In genomic region chr17:46976626-46977270, GRCh38 we compare ENCODE assay signal across 1 cellular context.
TF ChIP-seq lines count a peak whose summit lies in the region.

No MANE protein-coding gene starts in this region.

TF ChIP-seq in K562, 482 proteins besides CTCF, POLR2A, EP300 and RAD21 (continues in another document):
- TF ChIP-seq CBFA2T3 (IDR thresholded peaks at IDR 0.05): peak; percentile 65
- no peak for TF ChIP-seq SMARCB1 (IDR thresholded peaks at IDR 0.05; ENCODE audit: insufficient read length, low read depth)
- 0 out of 2 replicates have a peak, but pooled peaks have one; percentile 7 for TF ChIP-seq FOXP1 (CRISPR knock-in tag; IDR thresholded peaks at IDR 0.05)
- no peak for TF ChIP-seq RBM14 (IDR thresholded peaks at IDR 0.05; ENCODE audit: borderline replicate concordance, insufficient read depth, low read depth, low read length)
- TF ChIP-seq ZKSCAN1 (IDR thresholded peaks at IDR 0.05; ENCODE audit: low read depth, low read length): 0 out of 2 replicates have a peak, but pooled peaks have one; percentile 7
- TF ChIP-seq MEF2D (tag; conservative IDR thresholded peaks at IDR 0.05; ENCODE audit: low read depth): no peak
- TF ChIP-seq FOXJ2 (tag; IDR thresholded peaks at IDR 0.05): no peak
- TF ChIP-seq DLX4 (CRISPR knock-in tag; IDR thresholded peaks at IDR 0.05): no peak
- no peak for TF ChIP-seq RB1 (IDR thresholded peaks at IDR 0.05; ENCODE audit: low read depth)
- TF ChIP-seq STAG1 (CRISPR knock-in tag; IDR thresholded peaks at IDR 0.05; ENCODE audit: borderline replicate concordance): no peak; the same call in 1 of the 2 replicates
- no peak; a peak in 1 of 4 replicates for TF ChIP-seq MAZ (CRISPR knock-in tag; conservative IDR thresholded peaks at IDR 0.05 in 1 of 2, IDR thresholded peaks at IDR 0.05 in 1 of 2)
- no peak for TF ChIP-seq SREBF1 (IDR thresholded peaks at IDR 0.05; ENCODE audit: borderline replicate concordance, low read depth, low read length)
- TF ChIP-seq, protein P1, sequence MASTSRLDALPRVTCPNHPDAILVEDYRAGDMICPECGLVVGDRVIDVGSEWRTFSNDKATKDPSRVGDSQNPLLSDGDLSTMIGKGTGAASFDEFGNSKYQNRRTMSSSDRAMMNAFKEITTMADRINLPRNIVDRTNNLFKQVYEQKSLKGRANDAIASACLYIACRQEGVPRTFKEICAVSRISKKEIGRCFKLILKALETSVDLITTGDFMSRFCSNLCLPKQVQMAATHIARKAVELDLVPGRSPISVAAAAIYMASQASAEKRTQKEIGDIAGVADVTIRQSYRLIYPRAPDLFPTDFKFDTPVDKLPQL (IDR thresholded peaks at IDR 0.05; ENCODE audit: extremely low read depth, insufficient read length): no peak
- no peak for TF ChIP-seq RBM15 (IDR thresholded peaks at IDR 0.05; ENCODE audit: insufficient read depth, low read length)
- no peak for TF ChIP-seq ZNF766 (CRISPR knock-in tag; conservative IDR thresholded peaks at IDR 0.05)
- TF ChIP-seq MIER1 (IDR thresholded peaks at IDR 0.05; ENCODE audit: low read depth): no peak
- TF ChIP-seq MAFG (tag; conservative IDR thresholded peaks at IDR 0.05): peak; percentile 84
- TF ChIP-seq L3MBTL2 (IDR thresholded peaks at IDR 0.05): no peak
- no peak for TF ChIP-seq ZNF174 (CRISPR knock-in tag; IDR thresholded peaks at IDR 0.05)
- TF ChIP-seq, protein P2, sequence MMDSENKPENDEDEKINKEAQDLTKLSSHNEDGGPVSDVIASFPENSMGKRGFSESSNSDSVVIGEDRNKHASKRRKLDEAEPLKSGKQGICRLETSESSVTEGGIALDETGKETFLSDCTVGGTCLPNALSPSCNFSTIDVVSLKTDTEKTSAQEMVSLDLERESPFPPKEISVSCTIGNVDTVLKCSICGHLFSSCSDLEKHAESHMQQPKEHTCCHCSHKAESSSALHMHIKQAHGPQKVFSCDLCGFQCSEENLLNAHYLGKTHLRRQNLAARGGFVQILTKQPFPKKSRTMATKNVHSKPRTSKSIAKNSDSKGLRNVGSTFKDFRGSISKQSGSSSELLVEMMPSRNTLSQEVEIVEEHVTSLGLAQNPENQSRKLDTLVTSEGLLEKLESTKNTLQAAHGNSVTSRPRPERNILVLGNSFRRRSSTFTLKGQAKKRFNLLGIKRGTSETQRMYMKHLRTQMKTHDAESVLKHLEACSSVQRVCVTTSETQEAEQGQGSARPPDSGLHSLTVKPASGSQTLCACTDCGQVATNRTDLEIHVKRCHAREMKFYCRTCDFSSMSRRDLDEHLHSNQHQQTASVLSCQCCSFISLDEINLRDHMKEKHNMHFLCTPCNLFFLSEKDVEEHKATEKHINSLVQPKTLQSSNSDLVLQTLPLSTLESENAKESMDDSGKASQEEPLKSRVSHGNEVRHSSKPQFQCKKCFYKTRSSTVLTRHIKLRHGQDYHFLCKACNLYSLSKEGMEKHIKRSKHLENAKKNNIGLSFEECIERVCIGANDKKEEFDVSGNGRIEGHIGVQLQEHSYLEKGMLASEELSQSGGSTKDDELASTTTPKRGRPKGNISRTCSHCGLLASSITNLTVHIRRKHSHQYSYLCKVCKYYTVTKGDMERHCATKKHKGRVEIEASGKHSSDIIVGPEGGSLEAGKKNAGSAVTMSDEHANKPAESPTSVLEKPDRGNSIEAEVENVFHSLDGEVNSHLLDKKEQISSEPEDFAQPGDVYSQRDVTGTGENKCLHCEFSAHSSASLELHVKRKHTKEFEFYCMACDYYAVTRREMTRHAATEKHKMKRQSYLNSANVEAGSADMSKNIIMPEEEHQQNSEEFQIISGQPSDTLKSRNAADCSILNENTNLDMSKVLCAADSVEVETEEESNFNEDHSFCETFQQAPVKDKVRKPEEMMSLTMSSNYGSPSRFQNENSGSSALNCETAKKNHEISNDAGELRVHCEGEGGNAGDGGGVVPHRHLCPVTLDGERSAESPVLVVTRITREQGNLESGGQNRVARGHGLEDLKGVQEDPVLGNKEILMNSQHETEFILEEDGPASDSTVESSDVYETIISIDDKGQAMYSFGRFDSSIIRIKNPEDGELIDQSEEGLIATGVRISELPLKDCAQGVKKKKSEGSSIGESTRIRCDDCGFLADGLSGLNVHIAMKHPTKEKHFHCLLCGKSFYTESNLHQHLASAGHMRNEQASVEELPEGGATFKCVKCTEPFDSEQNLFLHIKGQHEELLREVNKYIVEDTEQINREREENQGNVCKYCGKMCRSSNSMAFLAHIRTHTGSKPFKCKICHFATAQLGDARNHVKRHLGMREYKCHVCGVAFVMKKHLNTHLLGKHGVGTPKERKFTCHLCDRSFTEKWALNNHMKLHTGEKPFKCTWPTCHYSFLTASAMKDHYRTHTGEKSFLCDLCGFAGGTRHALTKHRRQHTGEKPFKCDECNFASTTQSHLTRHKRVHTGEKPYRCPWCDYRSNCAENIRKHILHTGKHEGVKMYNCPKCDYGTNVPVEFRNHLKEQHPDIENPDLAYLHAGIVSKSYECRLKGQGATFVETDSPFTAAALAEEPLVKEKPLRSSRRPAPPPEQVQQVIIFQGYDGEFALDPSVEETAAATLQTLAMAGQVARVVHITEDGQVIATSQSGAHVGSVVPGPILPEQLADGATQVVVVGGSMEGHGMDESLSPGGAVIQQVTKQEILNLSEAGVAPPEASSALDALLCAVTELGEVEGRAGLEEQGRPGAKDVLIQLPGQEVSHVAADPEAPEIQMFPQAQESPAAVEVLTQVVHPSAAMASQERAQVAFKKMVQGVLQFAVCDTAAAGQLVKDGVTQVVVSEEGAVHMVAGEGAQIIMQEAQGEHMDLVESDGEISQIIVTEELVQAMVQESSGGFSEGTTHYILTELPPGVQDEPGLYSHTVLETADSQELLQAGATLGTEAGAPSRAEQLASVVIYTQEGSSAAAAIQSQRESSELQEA (IDR thresholded peaks at IDR 0.05; ENCODE audit: low read depth): no peak
- no peak for TF ChIP-seq GATAD2B (IDR thresholded peaks at IDR 0.05; ENCODE audit: borderline replicate concordance)
- no peak for TF ChIP-seq TBP (optimal IDR thresholded peaks at IDR 0.05; ENCODE audit: low read depth, low read length)
- TF ChIP-seq NFIC (IDR thresholded peaks at IDR 0.05): no peak
- no peak for TF ChIP-seq SIRT6 (IDR thresholded peaks at IDR 0.05; ENCODE audit: low read depth, low read length)
- TF ChIP-seq CBX5 (IDR thresholded peaks at IDR 0.05; ENCODE audit: borderline replicate concordance, low read depth): no peak
- TF ChIP-seq EZH2 (IDR thresholded peaks at IDR 0.05; ENCODE audit: borderline replicate concordance, low read depth, low read length): no peak
- no peak for TF ChIP-seq CC2D1A (IDR thresholded peaks at IDR 0.05)
- TF ChIP-seq ZNF589 (CRISPR knock-in tag; IDR thresholded peaks at IDR 0.05; ENCODE audit: low read depth): no peak
- TF ChIP-seq, protein P3, sequence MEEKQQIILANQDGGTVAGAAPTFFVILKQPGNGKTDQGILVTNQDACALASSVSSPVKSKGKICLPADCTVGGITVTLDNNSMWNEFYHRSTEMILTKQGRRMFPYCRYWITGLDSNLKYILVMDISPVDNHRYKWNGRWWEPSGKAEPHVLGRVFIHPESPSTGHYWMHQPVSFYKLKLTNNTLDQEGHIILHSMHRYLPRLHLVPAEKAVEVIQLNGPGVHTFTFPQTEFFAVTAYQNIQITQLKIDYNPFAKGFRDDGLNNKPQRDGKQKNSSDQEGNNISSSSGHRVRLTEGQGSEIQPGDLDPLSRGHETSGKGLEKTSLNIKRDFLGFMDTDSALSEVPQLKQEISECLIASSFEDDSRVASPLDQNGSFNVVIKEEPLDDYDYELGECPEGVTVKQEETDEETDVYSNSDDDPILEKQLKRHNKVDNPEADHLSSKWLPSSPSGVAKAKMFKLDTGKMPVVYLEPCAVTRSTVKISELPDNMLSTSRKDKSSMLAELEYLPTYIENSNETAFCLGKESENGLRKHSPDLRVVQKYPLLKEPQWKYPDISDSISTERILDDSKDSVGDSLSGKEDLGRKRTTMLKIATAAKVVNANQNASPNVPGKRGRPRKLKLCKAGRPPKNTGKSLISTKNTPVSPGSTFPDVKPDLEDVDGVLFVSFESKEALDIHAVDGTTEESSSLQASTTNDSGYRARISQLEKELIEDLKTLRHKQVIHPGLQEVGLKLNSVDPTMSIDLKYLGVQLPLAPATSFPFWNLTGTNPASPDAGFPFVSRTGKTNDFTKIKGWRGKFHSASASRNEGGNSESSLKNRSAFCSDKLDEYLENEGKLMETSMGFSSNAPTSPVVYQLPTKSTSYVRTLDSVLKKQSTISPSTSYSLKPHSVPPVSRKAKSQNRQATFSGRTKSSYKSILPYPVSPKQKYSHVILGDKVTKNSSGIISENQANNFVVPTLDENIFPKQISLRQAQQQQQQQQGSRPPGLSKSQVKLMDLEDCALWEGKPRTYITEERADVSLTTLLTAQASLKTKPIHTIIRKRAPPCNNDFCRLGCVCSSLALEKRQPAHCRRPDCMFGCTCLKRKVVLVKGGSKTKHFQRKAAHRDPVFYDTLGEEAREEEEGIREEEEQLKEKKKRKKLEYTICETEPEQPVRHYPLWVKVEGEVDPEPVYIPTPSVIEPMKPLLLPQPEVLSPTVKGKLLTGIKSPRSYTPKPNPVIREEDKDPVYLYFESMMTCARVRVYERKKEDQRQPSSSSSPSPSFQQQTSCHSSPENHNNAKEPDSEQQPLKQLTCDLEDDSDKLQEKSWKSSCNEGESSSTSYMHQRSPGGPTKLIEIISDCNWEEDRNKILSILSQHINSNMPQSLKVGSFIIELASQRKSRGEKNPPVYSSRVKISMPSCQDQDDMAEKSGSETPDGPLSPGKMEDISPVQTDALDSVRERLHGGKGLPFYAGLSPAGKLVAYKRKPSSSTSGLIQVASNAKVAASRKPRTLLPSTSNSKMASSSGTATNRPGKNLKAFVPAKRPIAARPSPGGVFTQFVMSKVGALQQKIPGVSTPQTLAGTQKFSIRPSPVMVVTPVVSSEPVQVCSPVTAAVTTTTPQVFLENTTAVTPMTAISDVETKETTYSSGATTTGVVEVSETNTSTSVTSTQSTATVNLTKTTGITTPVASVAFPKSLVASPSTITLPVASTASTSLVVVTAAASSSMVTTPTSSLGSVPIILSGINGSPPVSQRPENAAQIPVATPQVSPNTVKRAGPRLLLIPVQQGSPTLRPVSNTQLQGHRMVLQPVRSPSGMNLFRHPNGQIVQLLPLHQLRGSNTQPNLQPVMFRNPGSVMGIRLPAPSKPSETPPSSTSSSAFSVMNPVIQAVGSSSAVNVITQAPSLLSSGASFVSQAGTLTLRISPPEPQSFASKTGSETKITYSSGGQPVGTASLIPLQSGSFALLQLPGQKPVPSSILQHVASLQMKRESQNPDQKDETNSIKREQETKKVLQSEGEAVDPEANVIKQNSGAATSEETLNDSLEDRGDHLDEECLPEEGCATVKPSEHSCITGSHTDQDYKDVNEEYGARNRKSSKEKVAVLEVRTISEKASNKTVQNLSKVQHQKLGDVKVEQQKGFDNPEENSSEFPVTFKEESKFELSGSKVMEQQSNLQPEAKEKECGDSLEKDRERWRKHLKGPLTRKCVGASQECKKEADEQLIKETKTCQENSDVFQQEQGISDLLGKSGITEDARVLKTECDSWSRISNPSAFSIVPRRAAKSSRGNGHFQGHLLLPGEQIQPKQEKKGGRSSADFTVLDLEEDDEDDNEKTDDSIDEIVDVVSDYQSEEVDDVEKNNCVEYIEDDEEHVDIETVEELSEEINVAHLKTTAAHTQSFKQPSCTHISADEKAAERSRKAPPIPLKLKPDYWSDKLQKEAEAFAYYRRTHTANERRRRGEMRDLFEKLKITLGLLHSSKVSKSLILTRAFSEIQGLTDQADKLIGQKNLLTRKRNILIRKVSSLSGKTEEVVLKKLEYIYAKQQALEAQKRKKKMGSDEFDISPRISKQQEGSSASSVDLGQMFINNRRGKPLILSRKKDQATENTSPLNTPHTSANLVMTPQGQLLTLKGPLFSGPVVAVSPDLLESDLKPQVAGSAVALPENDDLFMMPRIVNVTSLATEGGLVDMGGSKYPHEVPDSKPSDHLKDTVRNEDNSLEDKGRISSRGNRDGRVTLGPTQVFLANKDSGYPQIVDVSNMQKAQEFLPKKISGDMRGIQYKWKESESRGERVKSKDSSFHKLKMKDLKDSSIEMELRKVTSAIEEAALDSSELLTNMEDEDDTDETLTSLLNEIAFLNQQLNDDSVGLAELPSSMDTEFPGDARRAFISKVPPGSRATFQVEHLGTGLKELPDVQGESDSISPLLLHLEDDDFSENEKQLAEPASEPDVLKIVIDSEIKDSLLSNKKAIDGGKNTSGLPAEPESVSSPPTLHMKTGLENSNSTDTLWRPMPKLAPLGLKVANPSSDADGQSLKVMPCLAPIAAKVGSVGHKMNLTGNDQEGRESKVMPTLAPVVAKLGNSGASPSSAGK (IDR thresholded peaks at IDR 0.05): no peak
- TF ChIP-seq TFAM (CRISPR knock-in tag; conservative IDR thresholded peaks at IDR 0.05): no peak
- no peak for TF ChIP-seq CBX1 (IDR thresholded peaks at IDR 0.05; ENCODE audit: low read depth)
- no peak for TF ChIP-seq SAP30 (IDR thresholded peaks at IDR 0.05; ENCODE audit: borderline replicate concordance, insufficient read depth, low read depth, low read length, poor library complexity, severe bottlenecking)
- TF ChIP-seq DACH1 (IDR thresholded peaks at IDR 0.05; ENCODE audit: partially characterized antibody): no peak
- TF ChIP-seq ZNF280B (CRISPR knock-in tag; IDR thresholded peaks at IDR 0.05): no peak
- no peak for TF ChIP-seq ZNF143 (CRISPR knock-in tag; IDR thresholded peaks at IDR 0.05)
- TF ChIP-seq, protein P4, sequence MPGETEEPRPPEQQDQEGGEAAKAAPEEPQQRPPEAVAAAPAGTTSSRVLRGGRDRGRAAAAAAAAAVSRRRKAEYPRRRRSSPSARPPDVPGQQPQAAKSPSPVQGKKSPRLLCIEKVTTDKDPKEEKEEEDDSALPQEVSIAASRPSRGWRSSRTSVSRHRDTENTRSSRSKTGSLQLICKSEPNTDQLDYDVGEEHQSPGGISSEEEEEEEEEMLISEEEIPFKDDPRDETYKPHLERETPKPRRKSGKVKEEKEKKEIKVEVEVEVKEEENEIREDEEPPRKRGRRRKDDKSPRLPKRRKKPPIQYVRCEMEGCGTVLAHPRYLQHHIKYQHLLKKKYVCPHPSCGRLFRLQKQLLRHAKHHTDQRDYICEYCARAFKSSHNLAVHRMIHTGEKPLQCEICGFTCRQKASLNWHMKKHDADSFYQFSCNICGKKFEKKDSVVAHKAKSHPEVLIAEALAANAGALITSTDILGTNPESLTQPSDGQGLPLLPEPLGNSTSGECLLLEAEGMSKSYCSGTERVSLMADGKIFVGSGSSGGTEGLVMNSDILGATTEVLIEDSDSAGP (CRISPR knock-in tag; IDR thresholded peaks at IDR 0.05): no peak
- no peak for TF ChIP-seq RUNX1 (IDR thresholded peaks at IDR 0.05; ENCODE audit: low read depth)
- no peak for TF ChIP-seq SREBF2 (CRISPR knock-in tag; IDR thresholded peaks at IDR 0.05)
- no peak for TF ChIP-seq KDM2B (CRISPR knock-in tag; IDR thresholded peaks at IDR 0.05)
- TF ChIP-seq CAMTA2 (CRISPR knock-in tag; conservative IDR thresholded peaks at IDR 0.05): no peak
- TF ChIP-seq ZNF436 (CRISPR knock-in tag; IDR thresholded peaks at IDR 0.05): no peak
